Comparison of ENCODE assay signal across 26 cellular contexts in genomic region chrX:134673123-134673522, GRCh38. TPM values are rescaled to one million over a fixed set of nuclear protein-coding genes. Genes with fewer than 3 reads are reported as not detected.
"Had no signal": no experiment of that assay in that cellular context is flagged by ENCODE, and none has a peak within 500 bp of the region (broad histone marks: within the 10 kb centered on the region; RNA-seq: fewer than 3 reads in every experiment).

No MANE protein-coding gene starts in this region.

- H3K27ac Mint-ChIP-seq: effector memory CD8-positive, alpha-beta T cell; mesothelial cell of epicardium; natural killer cell treated with Interleukin-12 subunit alpha and Interleukin-12 subunit beta and Interleukin-15 and Interleukin-18, amount 100 ng/mL, for 72 hours; stimulated activated memory B cell treated with anti-CD40 and anti-IgM and Interleukin-4, amounts not matched to agents 10 μg/mL and 1 μg/mL and 100 μg/mL, for 72 hours; stimulated activated naive CD8-positive, alpha-beta T cell treated with anti-CD3 and anti-CD28 coated beads, Interleukin-15, Interleukin-2, amounts not matched to agents 100 ng/mL and 50 ng/mL, for 24 hours had no signal

- H3K4me3 Mint-ChIP-seq: effector memory CD8-positive, alpha-beta T cell; mesothelial cell of epicardium; natural killer cell treated with Interleukin-12 subunit alpha and Interleukin-12 subunit beta and Interleukin-15 and Interleukin-18, amount 100 ng/mL, for 72 hours; stimulated activated memory B cell treated with anti-CD40 and anti-IgM and Interleukin-4, amounts not matched to agents 10 μg/mL and 1 μg/mL and 100 μg/mL, for 72 hours; stimulated activated naive CD8-positive, alpha-beta T cell treated with anti-CD3 and anti-CD28 coated beads, Interleukin-15, Interleukin-2, amounts not matched to agents 100 ng/mL and 50 ng/mL, for 24 hours had no signal

- H3K9me3 Mint-ChIP-seq: effector memory CD8-positive, alpha-beta T cell; natural killer cell treated with Interleukin-12 subunit alpha and Interleukin-12 subunit beta and Interleukin-15 and Interleukin-18, amount 100 ng/mL, for 72 hours had no signal

- ATAC-seq: effector memory CD8-positive, alpha-beta T cell; gastroesophageal sphincter; left lobe of liver; natural killer cell treated with Interleukin-12 subunit alpha and Interleukin-12 subunit beta and Interleukin-15 and Interleukin-18, amount 100 ng/mL, for 72 hours; psoas muscle; sciatic nerve; stimulated activated memory B cell treated with anti-CD40 and anti-IgM and Interleukin-4, amounts not matched to agents 10 μg/mL and 1 μg/mL and 100 μg/mL, for 72 hours; upper lobe of right lung had no signal

- H3K9me3 ChIP-seq: esophagus squamous epithelium, gastroesophageal sphincter, psoas muscle, spleen, tibial artery, upper lobe of right lung, vagina had no signal

- DNase-seq: effector memory CD8-positive, alpha-beta T cell; esophagus squamous epithelium; foreskin fibroblast; glutamatergic neuron; islet precursor cell; psoas muscle; retina; spleen; stimulated activated CD4-positive, alpha-beta T cell treated with anti-CD3 and anti-CD28 coated beads, Interleukin-15, amount 100 ng/mL, for 24 hours; stimulated activated CD4-positive, alpha-beta T cell treated with anti-CD3 and anti-CD28 coated beads, Interleukin-1b, Interleukin-23, amount 100 ng/mL, for 48 hours; stimulated activated CD4-positive, alpha-beta T cell treated with anti-CD3 and anti-CD28 coated beads, Interleukin-4, amount 100 ng/mL, for 24 hours; tibial artery; upper lobe of right lung had no signal

- H3K27me3 Mint-ChIP-seq: stimulated activated naive CD8-positive, alpha-beta T cell treated with anti-CD3 and anti-CD28 coated beads, Interleukin-15, Interleukin-2, amounts not matched to agents 100 ng/mL and 50 ng/mL, for 24 hours had no signal

- H3K36me3 Mint-ChIP-seq: mesothelial cell of epicardium; natural killer cell treated with Interleukin-12 subunit alpha and Interleukin-12 subunit beta and Interleukin-15 and Interleukin-18, amount 100 ng/mL, for 72 hours; stimulated activated memory B cell treated with anti-CD40 and anti-IgM and Interleukin-4, amounts not matched to agents 10 μg/mL and 1 μg/mL and 100 μg/mL, for 72 hours had no signal

- H3K4me1 ChIP-seq: esophagus squamous epithelium, gastroesophageal sphincter, psoas muscle, spleen, vagina had no signal

- H3K27me3 ChIP-seq: esophagus squamous epithelium, gastroesophageal sphincter, tibial artery, upper lobe of right lung, vagina had no signal

- H3K36me3 ChIP-seq: esophagus squamous epithelium, gastroesophageal sphincter, spleen, tibial artery, upper lobe of right lung, vagina had no signal

- H3K27ac ChIP-seq: esophagus squamous epithelium, gastroesophageal sphincter, psoas muscle, spleen, tibial artery, upper lobe of right lung, vagina had no signal

- H3K4me1 Mint-ChIP-seq: stimulated activated memory B cell treated with anti-CD40 and anti-IgM and Interleukin-4, amounts not matched to agents 10 μg/mL and 1 μg/mL and 100 μg/mL, for 72 hours had no signal

- H3K4me3 ChIP-seq: esophagus squamous epithelium, gastroesophageal sphincter, psoas muscle, spleen, tibial artery, upper lobe of right lung, vagina had no signal

RNA-seq across cellular contexts. Expression of gene PLAC1, which starts 14.9 kb away (rescaled TPM):
- total RNA-seq: epithelial cell of proximal tubule; gastroesophageal sphincter; left lobe of liver; mucosa of gallbladder; natural killer cell treated with Interleukin-12 subunit alpha and Interleukin-12 subunit beta and Interleukin-15 and Interleukin-18, amount 100 ng/mL, for 72 hours; omental fat pad; sciatic nerve; skeletal muscle tissue; spleen; temporal lobe; upper lobe of right lung; vagina had no signal
- polyA plus RNA-seq: spleen had no signal
